1 cellular context compared by ENCODE assay signal in the genomic region with DNA sequence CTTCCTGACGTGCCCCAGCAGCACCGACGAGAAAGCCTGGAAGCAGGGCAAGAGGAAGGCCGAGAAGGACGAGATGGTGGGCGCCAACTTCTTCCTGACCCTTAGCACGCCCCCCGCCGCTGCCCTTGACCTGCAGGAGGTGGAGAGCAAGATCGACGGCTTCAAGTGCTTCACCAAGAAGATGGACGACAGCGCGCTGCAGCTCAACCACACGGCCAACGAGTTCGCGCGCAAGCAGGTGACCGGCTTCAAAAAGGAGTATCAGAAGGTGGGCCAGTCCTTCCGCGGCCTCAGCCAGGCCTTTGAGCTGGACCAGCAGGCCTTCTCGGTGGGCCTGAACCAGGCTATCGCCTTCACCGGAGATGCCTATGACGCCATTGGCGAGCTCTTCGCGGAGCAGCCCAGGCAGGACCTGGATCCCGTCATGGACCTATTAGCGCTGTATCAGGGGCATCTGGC.
TF ChIP-seq lines count a peak whose summit lies in the region.

No MANE protein-coding gene starts in this region.

TF ChIP-seq in GM23338, 12 proteins besides CTCF, POLR2A, EP300 and RAD21 (continued from another document):
- TF ChIP-seq JUNB (IDR thresholded peaks at IDR 0.05; ENCODE audit: unreplicated experiment) (no peak), CREB1 (CRISPR knock-in tag; IDR thresholded peaks at IDR 0.05; ENCODE audit: low read depth) (no peak), EZH2 (IDR thresholded peaks at IDR 0.05; ENCODE audit: low read depth, unreplicated experiment) (no peak)
- TF ChIP-seq, protein P1, sequence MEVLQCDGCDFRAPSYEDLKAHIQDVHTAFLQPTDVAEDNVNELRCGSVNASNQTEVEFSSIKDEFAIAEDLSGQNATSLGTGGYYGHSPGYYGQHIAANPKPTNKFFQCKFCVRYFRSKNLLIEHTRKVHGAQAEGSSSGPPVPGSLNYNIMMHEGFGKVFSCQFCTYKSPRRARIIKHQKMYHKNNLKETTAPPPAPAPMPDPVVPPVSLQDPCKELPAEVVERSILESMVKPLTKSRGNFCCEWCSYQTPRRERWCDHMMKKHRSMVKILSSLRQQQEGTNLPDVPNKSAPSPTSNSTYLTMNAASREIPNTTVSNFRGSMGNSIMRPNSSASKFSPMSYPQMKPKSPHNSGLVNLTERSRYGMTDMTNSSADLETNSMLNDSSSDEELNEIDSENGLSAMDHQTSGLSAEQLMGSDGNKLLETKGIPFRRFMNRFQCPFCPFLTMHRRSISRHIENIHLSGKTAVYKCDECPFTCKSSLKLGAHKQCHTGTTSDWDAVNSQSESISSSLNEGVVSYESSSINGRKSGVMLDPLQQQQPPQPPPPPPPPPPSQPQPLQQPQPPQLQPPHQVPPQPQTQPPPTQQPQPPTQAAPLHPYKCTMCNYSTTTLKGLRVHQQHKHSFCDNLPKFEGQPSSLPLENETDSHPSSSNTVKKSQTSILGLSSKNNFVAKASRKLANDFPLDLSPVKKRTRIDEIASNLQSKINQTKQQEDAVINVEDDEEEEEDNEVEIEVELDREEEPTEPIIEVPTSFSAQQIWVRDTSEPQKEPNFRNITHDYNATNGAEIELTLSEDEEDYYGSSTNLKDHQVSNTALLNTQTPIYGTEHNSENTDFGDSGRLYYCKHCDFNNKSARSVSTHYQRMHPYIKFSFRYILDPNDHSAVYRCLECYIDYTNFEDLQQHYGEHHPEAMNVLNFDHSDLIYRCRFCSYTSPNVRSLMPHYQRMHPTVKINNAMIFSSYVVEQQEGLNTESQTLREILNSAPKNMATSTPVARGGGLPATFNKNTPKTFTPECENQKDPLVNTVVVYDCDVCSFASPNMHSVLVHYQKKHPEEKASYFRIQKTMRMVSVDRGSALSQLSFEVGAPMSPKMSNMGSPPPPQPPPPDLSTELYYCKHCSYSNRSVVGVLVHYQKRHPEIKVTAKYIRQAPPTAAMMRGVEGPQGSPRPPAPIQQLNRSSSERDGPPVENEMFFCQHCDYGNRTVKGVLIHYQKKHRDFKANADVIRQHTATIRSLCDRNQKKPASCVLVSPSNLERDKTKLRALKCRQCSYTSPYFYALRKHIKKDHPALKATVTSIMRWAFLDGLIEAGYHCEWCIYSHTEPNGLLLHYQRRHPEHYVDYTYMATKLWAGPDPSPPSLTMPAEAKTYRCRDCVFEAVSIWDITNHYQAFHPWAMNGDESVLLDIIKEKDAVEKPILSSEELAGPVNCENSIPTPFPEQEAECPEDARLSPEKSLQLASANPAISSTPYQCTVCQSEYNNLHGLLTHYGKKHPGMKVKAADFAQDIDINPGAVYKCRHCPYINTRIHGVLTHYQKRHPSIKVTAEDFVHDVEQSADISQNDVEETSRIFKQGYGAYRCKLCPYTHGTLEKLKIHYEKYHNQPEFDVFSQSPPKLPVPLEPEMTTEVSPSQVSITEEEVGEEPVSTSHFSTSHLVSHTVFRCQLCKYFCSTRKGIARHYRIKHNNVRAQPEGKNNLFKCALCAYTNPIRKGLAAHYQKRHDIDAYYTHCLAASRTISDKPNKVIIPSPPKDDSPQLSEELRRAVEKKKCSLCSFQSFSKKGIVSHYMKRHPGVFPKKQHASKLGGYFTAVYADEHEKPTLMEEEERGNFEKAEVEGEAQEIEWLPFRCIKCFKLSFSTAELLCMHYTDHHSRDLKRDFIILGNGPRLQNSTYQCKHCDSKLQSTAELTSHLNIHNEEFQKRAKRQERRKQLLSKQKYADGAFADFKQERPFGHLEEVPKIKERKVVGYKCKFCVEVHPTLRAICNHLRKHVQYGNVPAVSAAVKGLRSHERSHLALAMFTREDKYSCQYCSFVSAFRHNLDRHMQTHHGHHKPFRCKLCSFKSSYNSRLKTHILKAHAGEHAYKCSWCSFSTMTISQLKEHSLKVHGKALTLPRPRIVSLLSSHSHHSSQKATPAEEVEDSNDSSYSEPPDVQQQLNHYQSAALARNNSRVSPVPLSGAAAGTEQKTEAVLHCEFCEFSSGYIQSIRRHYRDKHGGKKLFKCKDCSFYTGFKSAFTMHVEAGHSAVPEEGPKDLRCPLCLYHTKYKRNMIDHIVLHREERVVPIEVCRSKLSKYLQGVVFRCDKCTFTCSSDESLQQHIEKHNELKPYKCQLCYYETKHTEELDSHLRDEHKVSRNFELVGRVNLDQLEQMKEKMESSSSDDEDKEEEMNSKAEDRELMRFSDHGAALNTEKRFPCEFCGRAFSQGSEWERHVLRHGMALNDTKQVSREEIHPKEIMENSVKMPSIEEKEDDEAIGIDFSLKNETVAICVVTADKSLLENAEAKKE (CRISPR knock-in tag; IDR thresholded peaks at IDR 0.05), result no peak
